1 cellular context compared by ENCODE assay signal in the genomic region with DNA sequence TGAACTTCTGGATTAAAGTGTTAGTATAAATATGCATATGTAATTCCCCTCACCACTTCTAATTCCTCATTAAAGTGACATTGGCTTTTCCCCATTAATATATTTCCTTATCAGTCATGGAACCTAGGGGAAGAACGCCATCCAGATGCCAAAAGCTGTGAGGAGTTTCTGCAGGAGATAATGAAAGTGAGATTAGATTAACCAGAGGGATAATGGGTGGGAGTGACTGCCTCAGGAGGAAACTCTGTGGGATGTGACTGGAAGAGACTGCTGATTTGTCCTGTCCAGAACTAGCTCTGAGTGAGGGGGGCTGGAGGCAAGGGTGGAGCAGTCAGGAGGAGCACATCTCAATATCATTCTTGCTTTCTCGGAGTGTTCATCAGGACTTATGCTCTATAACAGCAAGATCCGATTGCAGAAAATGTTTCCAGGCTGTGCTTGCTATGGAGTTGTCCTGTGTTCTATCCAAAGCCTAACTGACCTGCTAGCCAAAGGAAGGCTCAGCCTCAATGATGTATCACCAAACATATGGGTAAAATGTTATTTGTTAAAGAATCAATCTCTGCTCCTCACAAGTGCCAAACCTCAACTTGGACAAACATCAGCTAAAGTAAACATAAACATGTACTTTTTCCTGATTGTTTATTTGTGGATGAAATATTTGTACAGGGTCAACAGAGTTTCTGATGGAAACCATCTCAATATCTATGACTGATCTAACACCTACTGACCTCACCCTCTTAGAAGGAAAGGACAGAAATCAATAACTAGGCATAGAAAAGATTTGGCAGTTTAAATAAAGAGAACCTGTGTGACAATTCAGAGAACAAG.
TF ChIP-seq lines count a peak whose summit lies in the region.

No MANE protein-coding gene starts in this region.

TF ChIP-seq in SK-N-SH treated with all-trans-retinoic acid at 6 μM for 48 hours, 23 proteins besides CTCF, POLR2A, EP300 and RAD21 (continued from another document):
- TF ChIP-seq PATZ1 (CRISPR knock-in tag; IDR thresholded peaks at IDR 0.05; ENCODE audit: borderline replicate concordance) (no peak), SNAI2 (CRISPR knock-in tag; IDR thresholded peaks at IDR 0.05) (no peak), TCF4 (CRISPR knock-in tag; IDR thresholded peaks at IDR 0.05; ENCODE audit: borderline replicate concordance) (no peak), ZC3H10 (CRISPR knock-in tag; IDR thresholded peaks at IDR 0.05) (no peak), GLIS3 (CRISPR knock-in tag; IDR thresholded peaks at IDR 0.05) (no peak), ZNF8 (CRISPR knock-in tag; IDR thresholded peaks at IDR 0.05) (no peak)
